8 cellular contexts compared by ENCODE assay signal in the genomic region with DNA sequence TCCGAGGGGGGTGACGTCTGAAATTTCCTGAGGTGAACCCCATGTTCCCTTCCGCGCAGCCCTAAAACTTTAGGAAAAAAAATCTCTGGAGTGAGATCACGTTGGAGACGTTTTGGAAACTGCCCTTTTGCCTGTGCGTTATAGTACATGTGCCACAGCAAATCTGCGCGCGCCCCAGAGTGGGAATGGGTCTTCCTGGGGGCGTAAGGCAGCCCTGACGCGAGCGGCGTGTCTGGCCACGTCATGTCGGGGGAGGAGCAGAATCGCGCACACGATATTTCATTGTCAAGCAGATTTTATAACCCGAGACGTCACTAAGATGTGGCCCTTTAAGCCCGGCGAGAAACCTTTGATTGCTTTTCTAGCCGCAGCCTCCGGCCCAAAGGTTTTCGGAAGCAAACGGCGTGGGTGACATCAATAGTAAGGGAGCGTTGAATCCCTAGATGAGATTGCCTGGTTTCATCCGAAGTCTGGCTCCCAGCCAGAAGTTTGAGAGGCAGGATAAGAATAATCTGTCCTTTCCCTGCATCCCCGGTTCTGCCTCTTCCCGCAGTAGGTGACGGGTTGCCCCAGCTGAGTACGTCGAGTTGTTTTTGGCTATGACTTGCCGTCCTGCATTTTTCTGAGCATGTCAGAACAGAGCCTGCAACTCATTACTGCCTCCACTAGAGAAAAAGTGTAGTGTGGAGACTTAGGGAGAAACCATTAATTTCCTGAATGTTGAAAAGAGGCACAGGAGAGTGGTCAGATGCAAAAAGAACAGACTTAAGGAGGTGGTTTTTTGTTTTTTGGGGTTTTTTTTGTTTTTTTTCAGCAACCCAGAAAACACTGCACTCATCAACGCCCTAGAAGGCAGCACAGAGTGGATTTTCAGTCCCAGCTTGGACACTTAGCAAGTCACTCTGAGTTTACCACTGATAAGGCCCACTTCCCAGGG. TPM values are rescaled to one million over a fixed set of nuclear protein-coding genes. Genes with fewer than 3 reads are reported as not detected.
DNase-seq lines count a peak whose midpoint lies in the region; ATAC-seq and TF ChIP-seq lines count a peak whose summit lies in the region.

No MANE protein-coding gene starts in this region.

- 0% methylated on average over 34 to 38 of the region's 38 CpGs for WGBS in lower leg skin, 2 donors

- no peak; the same call in 1 of the 2 replicates for TF ChIP-seq CTCF in C4-2B (conservative IDR thresholded peaks at IDR 0.05)
- TF ChIP-seq CTCF in lower leg skin (IDR thresholded peaks at IDR 0.05) = no peak

- intact Hi-C loops in lower leg skin (cut with DNase I; ENCODE audit: low total_unique reads) = no loop called here

- H3K27ac ChIP-seq in C4-2B = peak overlapping the region; percentile 97

- peak overlapping the region; percentile 42 for H3K4me3 ChIP-seq in lower leg skin (ENCODE audit: low read depth, poor library complexity, severe bottlenecking)

- peak; percentile 56 for DNase-seq in NCI-H524 treated with DMSO at 0.1 percent for 48 hours (lab: John Stamatoyannopoulos, UW)
- peak; percentile 93 for DNase-seq in activated CD4-positive, alpha-beta T cell treated with anti-CD3 and anti-CD28 coated beads for 48 hours
- DNase-seq in dermis blood vessel endothelial cell = peak; percentile 97
- DNase-seq in lower leg skin (ENCODE audit: low spot score in 2 of 2) = peak; percentile 85 to 98
- peak; percentile 83 to 88 for DNase-seq in stimulated activated CD4-positive, alpha-beta T cell treated with anti-CD3 and anti-CD28 coated beads, Interleukin-4, amount 100 ng/mL, for 4 hours

- TF ChIP-seq POLR2A in lower leg skin (IDR thresholded peaks at IDR 0.05) = no peak

- ATAC-seq in GM19324 (IDR thresholded peaks at IDR 0.05; ENCODE audit: low FRiP score, unreplicated experiment) (peak; percentile 69), HG03460 (IDR thresholded peaks at IDR 0.05; ENCODE audit: unreplicated experiment) (peak; percentile 45)

RNA-seq across cellular contexts. Expression of gene PMVK, which starts 0.8 kb away (rescaled TPM):
- total RNA-seq in dermis blood vessel endothelial cell (6.5 and 9.4 TPM in 2 replicates), lower leg skin (10 to 100 TPM; 20.6 to 37.0 (median 33.3) TPM)

RNA-seq across cellular contexts. Expression of gene PBXIP1, which starts 18.6 kb away (rescaled TPM):
- total RNA-seq in dermis blood vessel endothelial cell (110 and 126 TPM in 2 replicates), lower leg skin (10 to 100 TPM; 52.1 to 84.1 (median 63.7) TPM)

RNA-seq across cellular contexts. Expression of gene PYGO2, which starts 24.3 kb away (rescaled TPM):
- total RNA-seq in dermis blood vessel endothelial cell = 7.1 and 10.0 TPM in 2 replicates
- total RNA-seq in lower leg skin = 10 to 100 TPM; 31.9 to 38.0 (median 36.3) TPM

RNA-seq across cellular contexts. Expression of gene SHC1, which starts 33.2 kb away (rescaled TPM):
- total RNA-seq in dermis blood vessel endothelial cell = 337 and 534 TPM in 2 replicates
- 10 to 100 TPM; 45.4 to 68.9 (median 66.4) TPM for total RNA-seq in lower leg skin

RNA-seq across cellular contexts. Expression of gene CKS1B, which starts 37.2 kb away (rescaled TPM):
- total RNA-seq in dermis blood vessel endothelial cell (49.0 and 89.3 TPM in 2 replicates), lower leg skin (10 to 100 TPM; 40.0 to 58.7 (median 45.3) TPM)

Comparison
In these comparisons a context has a peak if more than half of its experiments do, and no peak if none do; other contexts are left out.
1. Peak in every context shown above with its lines: DNase-seq, ATAC-seq, H3K4me3 ChIP-seq and H3K27ac ChIP-seq.